ENCODE assay signal across 24 cellular contexts in genomic region chr11:19868871-19869270, GRCh38.
A peak's percentile ranks its signal among the peaks of the same experiment; 100 is the strongest.
DNase-seq lines count a peak whose midpoint lies in the region; ATAC-seq and TF ChIP-seq lines count a peak whose summit lies in the region.
"Had no signal": no experiment of that assay in that cellular context is flagged by ENCODE, and none has a peak within 500 bp of the region (broad histone marks: within the 10 kb centered on the region; RNA-seq: fewer than 3 reads in every experiment).

No MANE protein-coding gene starts in this region.

- peak overlapping the region; percentile 54 for H3K27ac Mint-ChIP-seq in osteocyte (ENCODE audit: unreplicated experiment)
- no peak overlapping the region for H3K27ac Mint-ChIP-seq in CD4-positive, alpha-beta T cell
- H3K27ac Mint-ChIP-seq: dendritic cell treated with granulocyte-macrophage colony-stimulating factor and Interleukin-4, amounts not matched to agents 40 ng/mL and 50 ng/mL, for 4 days; immature natural killer cell; naive B cell; stimulated activated effector memory CD8-positive, alpha-beta T cell treated with anti-CD3 and anti-CD28 coated beads, Interleukin-12 subunit alpha, Interleukin-12 subunit beta, amount 100 ng/mL, for 72 hours had no signal

- TF ChIP-seq CTCF in osteocyte (IDR thresholded peaks at IDR 0.05): no peak
- no peak for TF ChIP-seq CTCF in CD4-positive, alpha-beta T cell (IDR thresholded peaks at IDR 0.05)

- H3K27me3 Mint-ChIP-seq in osteocyte (ENCODE audit: unreplicated experiment): no peaks in the 10 kb centered on the region
- H3K27me3 Mint-ChIP-seq in CD4-positive, alpha-beta T cell: no peaks in the 10 kb centered on the region
- H3K27me3 Mint-ChIP-seq: dendritic cell treated with granulocyte-macrophage colony-stimulating factor and Interleukin-4, amounts not matched to agents 40 ng/mL and 50 ng/mL, for 4 days had no signal

- intact Hi-C loops in CD4-positive, alpha-beta T cell (cut with DNase I, micrococcal nuclease): no loop called here

- no peaks in the 10 kb centered on the region for H3K9me3 ChIP-seq in CD4-positive, alpha-beta T cell (ENCODE audit: control insufficient read depth, low read length)
- H3K9me3 ChIP-seq: lower lobe of right lung, ovary, upper lobe of right lung had no signal

- POLR2A ChIA-PET in CD4-positive, alpha-beta T cell (lab: Charles Lee): no interaction called here

- no peak overlapping the region for H3K4me3 Mint-ChIP-seq in osteocyte (ENCODE audit: unreplicated experiment)
- no peak overlapping the region for H3K4me3 Mint-ChIP-seq in CD4-positive, alpha-beta T cell
- H3K4me3 Mint-ChIP-seq: dendritic cell treated with granulocyte-macrophage colony-stimulating factor and Interleukin-4, amounts not matched to agents 40 ng/mL and 50 ng/mL, for 4 days; immature natural killer cell; naive B cell; stimulated activated effector memory CD8-positive, alpha-beta T cell treated with anti-CD3 and anti-CD28 coated beads, Interleukin-12 subunit alpha, Interleukin-12 subunit beta, amount 100 ng/mL, for 72 hours had no signal

- ATAC-seq in CD4-positive, alpha-beta T cell (ENCODE audit: poor library complexity): no peak
- ATAC-seq: K562; stimulated activated effector memory CD8-positive, alpha-beta T cell treated with anti-CD3 and anti-CD28 coated beads, Interleukin-12 subunit alpha, Interleukin-12 subunit beta, amount 100 ng/mL, for 72 hours had no signal

- peak; percentile 52 for DNase-seq in DMS153 treated with DMSO at 0.1 percent for 48 hours (lab: John Stamatoyannopoulos, UW; ENCODE audit: unreplicated experiment)
- no peak for DNase-seq in DMS153 (lab: John Stamatoyannopoulos, UW)
- DNase-seq in NCI-H1105 (lab: John Stamatoyannopoulos, UW): peak; percentile 26
- peak; percentile 47 for DNase-seq in astrocyte of the hippocampus (ENCODE audit: low read depth, low spot score)
- no peak for DNase-seq in osteocyte (ENCODE audit: extremely low spot score, unreplicated experiment)
- no peak for DNase-seq in CD4-positive, alpha-beta T cell
- no peak for DNase-seq in T-helper 9 cell
- DNase-seq in pons (ENCODE audit: low spot score): no peak
- DNase-seq: activated CD4-positive, alpha-beta T cell treated with anti-CD3 and anti-CD28 coated beads for 4 hours; activated gamma-delta T cell; H7; immature natural killer cell; lower lobe of right lung; naive B cell; NCI-H1048; ovary; upper lobe of right lung had no signal

- H3K36me3 Mint-ChIP-seq in osteocyte (ENCODE audit: unreplicated experiment): peaks cover 10% of the 10 kb centered on the region
- H3K36me3 Mint-ChIP-seq in CD4-positive, alpha-beta T cell (ENCODE audit: low read depth): no peaks in the 10 kb centered on the region
- H3K36me3 Mint-ChIP-seq: immature natural killer cell; stimulated activated effector memory CD8-positive, alpha-beta T cell treated with anti-CD3 and anti-CD28 coated beads, Interleukin-12 subunit alpha, Interleukin-12 subunit beta, amount 100 ng/mL, for 72 hours had no signal

- H3K4me1 Mint-ChIP-seq in osteocyte (ENCODE audit: unreplicated experiment): peaks cover 46% of the 10 kb centered on the region
- no peaks in the 10 kb centered on the region for H3K4me1 Mint-ChIP-seq in CD4-positive, alpha-beta T cell (ENCODE audit: low read depth)
- H3K4me1 Mint-ChIP-seq: immature natural killer cell; stimulated activated effector memory CD8-positive, alpha-beta T cell treated with anti-CD3 and anti-CD28 coated beads, Interleukin-12 subunit alpha, Interleukin-12 subunit beta, amount 100 ng/mL, for 72 hours had no signal

- H3K27me3 ChIP-seq in CD4-positive, alpha-beta T cell (ENCODE audit: control insufficient read depth, insufficient read depth, low read length): no peaks in the 10 kb centered on the region
- H3K27me3 ChIP-seq: ovary, upper lobe of right lung had no signal

- CTCF ChIA-PET in CD4-positive, alpha-beta T cell (lab: Charles Lee): no interaction called here

- no peak overlapping the region for H3K27ac ChIP-seq in CD4-positive, alpha-beta T cell (ENCODE audit: low read depth, low read length)
- H3K27ac ChIP-seq: 22Rv1, C4-2B, epithelial cell of prostate, HL-60, lower lobe of right lung, ovary, upper lobe of right lung had no signal

- H3K9me3 Mint-ChIP-seq in osteocyte (ENCODE audit: unreplicated experiment): no peaks in the 10 kb centered on the region
- no peaks in the 10 kb centered on the region for H3K9me3 Mint-ChIP-seq in CD4-positive, alpha-beta T cell
- H3K9me3 Mint-ChIP-seq: dendritic cell treated with granulocyte-macrophage colony-stimulating factor and Interleukin-4, amounts not matched to agents 40 ng/mL and 50 ng/mL, for 4 days; stimulated activated effector memory CD8-positive, alpha-beta T cell treated with anti-CD3 and anti-CD28 coated beads, Interleukin-12 subunit alpha, Interleukin-12 subunit beta, amount 100 ng/mL, for 72 hours had no signal

Comparison
In these comparisons a context has a peak if more than half of its experiments do, and no peak if none do; other contexts are left out.
1. DNase-seq: peak in DMS153 treated with DMSO at 0.1 percent for 48 hours (single experiment), NCI-H1105 (single experiment) and astrocyte of the hippocampus (single experiment); none in DMS153 (single experiment), osteocyte (single experiment), CD4-positive, alpha-beta T cell (0 of 10), T-helper 9 cell (single experiment) and pons (single experiment).